In genomic region chr11:58639103-58639502, GRCh38 we compare ENCODE assay signal across 19 cellular contexts. TPM values are rescaled to one million over a fixed set of nuclear protein-coding genes. Genes with fewer than 3 reads are reported as not detected.
A peak's percentile ranks its signal among the peaks of the same experiment; 100 is the strongest.
DNase-seq lines count a peak whose midpoint lies in the region; ATAC-seq and TF ChIP-seq lines count a peak whose summit lies in the region.
"Had no signal": no experiment of that assay in that cellular context is flagged by ENCODE, and none has a peak within 500 bp of the region (broad histone marks: within the 10 kb centered on the region; RNA-seq: fewer than 3 reads in every experiment).

No MANE protein-coding gene starts in this region.

- H3K36me3 ChIP-seq in GM23338 (ENCODE audit: insufficient read depth): no peaks in the 10 kb centered on the region
- no peaks in the 10 kb centered on the region for H3K36me3 ChIP-seq in HEK293 (ENCODE audit: control insufficient read depth in 2 of 2, insufficient read depth in 1 of 2, low read length in 2 of 2)
- no peaks in the 10 kb centered on the region for H3K36me3 ChIP-seq in parathyroid adenoma (ENCODE audit: control insufficient read depth, insufficient read depth, low read length)
- H3K36me3 ChIP-seq: BE2C, HAP-1 had no signal

- H3K9ac ChIP-seq in parathyroid adenoma: no peak overlapping the region

- DNase-seq in GM23338 (ENCODE audit: low spot score) (no peak), NCI-H510A (lab: John Stamatoyannopoulos, UW) (no peak)
- DNase-seq: ACHN; BE2C; CD4-positive, CD25-positive, alpha-beta regulatory T cell; CD8-positive, alpha-beta memory T cell; COR-L47; DMS 273 treated with DMSO at 0.1 percent for 48 hours; DMS53; DND-41; EL; HFFc6 had no signal

- H3K4me2 ChIP-seq in GM23338 (no peak overlapping the region), parathyroid adenoma (ENCODE audit: low read length) (no peak overlapping the region)

- POLR2A ChIA-PET in HEK293 (lab: Yijun Ruan, JAX): no interaction called here

- no peaks in the 10 kb centered on the region for H3K4me1 Mint-ChIP-seq in GM23338

- H3F3A ChIP-seq in GM23338 (replicated peaks; ENCODE audit: low read depth): no peaks in the 10 kb centered on the region

- no peaks in the 10 kb centered on the region for H3K27me3 ChIP-seq in GM23338 (ENCODE audit: insufficient read depth)
- H3K27me3 ChIP-seq in parathyroid adenoma (ENCODE audit: control insufficient read depth, insufficient read depth, low read length): no peaks in the 10 kb centered on the region
- H3K27me3 ChIP-seq: BE2C had no signal

- no peaks in the 10 kb centered on the region for H3K4me1 ChIP-seq in GM23338 (ENCODE audit: insufficient read depth)
- no peaks in the 10 kb centered on the region for H3K4me1 ChIP-seq in HEK293 (ENCODE audit: control insufficient read depth, insufficient read depth, low read length)
- H3K4me1 ChIP-seq in parathyroid adenoma: peaks cover 29% of the 10 kb centered on the region
- H3K4me1 ChIP-seq: BE2C, HAP-1 had no signal

- H3K27me3 Mint-ChIP-seq in GM23338 (ENCODE audit: insufficient read depth, low read depth, poor library complexity): peaks cover 6% of the 10 kb centered on the region
- H3K27me3 Mint-ChIP-seq: CD4-positive, CD25-positive, alpha-beta regulatory T cell; CD8-positive, alpha-beta memory T cell; IgD-negative memory B cell had no signal

- H3K9me3 ChIP-seq in HEK293 (ENCODE audit: control insufficient read depth, insufficient read depth, low read depth, low read length): no peaks in the 10 kb centered on the region
- no peaks in the 10 kb centered on the region for H3K9me3 ChIP-seq in parathyroid adenoma (ENCODE audit: control insufficient read depth, low read length)
- H3K9me3 ChIP-seq: BE2C, HAP-1 had no signal

- H3K27ac Mint-ChIP-seq in GM23338: no peak overlapping the region
- H3K27ac Mint-ChIP-seq: HFFc6 had no signal

- no peak overlapping the region for H3K4me3 ChIP-seq in GM23338
- no peak overlapping the region for H3K4me3 ChIP-seq in HEK293 (ENCODE audit: low read depth, low read length)
- H3K4me3 ChIP-seq in parathyroid adenoma (ENCODE audit: low read depth, low read length): no peak overlapping the region
- H3K4me3 ChIP-seq: GM12878, HAP-1 had no signal

- H4K20me1 ChIP-seq in GM23338 (replicated peaks; ENCODE audit: insufficient read depth): no peaks in the 10 kb centered on the region

- H3K9me2 ChIP-seq in GM23338 (ENCODE audit: insufficient read depth): 0 out of 2 replicates have a peak, but pooled peaks cover 5% of the 10 kb centered on the region

- H3K4me3 Mint-ChIP-seq in GM23338: no peak overlapping the region
- H3K4me3 Mint-ChIP-seq: CD4-positive, CD25-positive, alpha-beta regulatory T cell; CD8-positive, alpha-beta memory T cell; HFFc6; IgD-negative memory B cell had no signal

- H3K27ac ChIP-seq in GM23338 (ENCODE audit: low read depth) (no peak overlapping the region), HEK293 (ENCODE audit: extremely low read depth, low read depth, low read length) (no peak overlapping the region), parathyroid adenoma (peak overlapping the region; percentile 90)

- peaks cover 2% of the 10 kb centered on the region for H3K9me3 Mint-ChIP-seq in GM23338
- H3K9me3 Mint-ChIP-seq: CD8-positive, alpha-beta memory T cell; HFFc6; IgD-negative memory B cell had no signal

- ATAC-seq in GM23338: no peak
- peak; percentile 61 for ATAC-seq in SK-N-SH treated with all-trans-retinoic acid at 6 μM for 48 hours
- ATAC-seq in HG03039 (IDR thresholded peaks at IDR 0.05; ENCODE audit: unreplicated experiment): no peak
- ATAC-seq: GM12878 had no signal

- H3K36me3 Mint-ChIP-seq in GM23338 (ENCODE audit: low read depth): no peaks in the 10 kb centered on the region
- H3K36me3 Mint-ChIP-seq: CD4-positive, CD25-positive, alpha-beta regulatory T cell; IgD-negative memory B cell had no signal

- H2AFZ ChIP-seq in GM23338 (no peak overlapping the region), parathyroid adenoma (peak overlapping the region; percentile 25)

- H3K79me2 ChIP-seq in GM23338 (replicated peaks; ENCODE audit: insufficient read depth) (no peaks in the 10 kb centered on the region), parathyroid adenoma (no peaks in the 10 kb centered on the region)

- CTCF ChIA-PET in HEK293 (lab: Yijun Ruan, JAX): interaction anchor here (0.6 to 5.0 kb wide), 3 partner anchors 10 to 560 kb away, joined by 3 to 41 read pairs (median 4); no protein-coding TSS in a partner anchor

- no peak for TF ChIP-seq CTCF in GM23338 (conservative IDR thresholded peaks at IDR 0.05; ENCODE audit: low read depth in 2 of 2)
- TF ChIP-seq CTCF in HEK293 (tag by site-specific recombination; IDR thresholded peaks at IDR 0.05): no peak
- no peak for TF ChIP-seq CTCF in parathyroid adenoma (IDR thresholded peaks at IDR 0.05)

TF ChIP-seq in GM23338, 12 proteins besides CTCF, POLR2A, EP300 and RAD21 (continues in another document):
- TF ChIP-seq ZNF331 (CRISPR knock-in tag; IDR thresholded peaks at IDR 0.05; ENCODE audit: low read depth) (no peak), STAT1 (IDR thresholded peaks at IDR 0.05; ENCODE audit: unreplicated experiment) (no peak)

TF ChIP-seq in HEK293, 187 proteins besides CTCF, POLR2A, EP300 and RAD21:
- no peak for TF ChIP-seq ZNF629 (tag by site-specific recombination; IDR thresholded peaks at IDR 0.05)
- no peak for TF ChIP-seq FEZF1 (tag by site-specific recombination; IDR thresholded peaks at IDR 0.05)
- TF ChIP-seq ZNF248 (tag by site-specific recombination; IDR thresholded peaks at IDR 0.05): no peak
- no peak for TF ChIP-seq ZIC2 (tag by site-specific recombination; IDR thresholded peaks at IDR 0.05)
- TF ChIP-seq REST (tag by site-specific recombination; IDR thresholded peaks at IDR 0.05): peak; percentile 66
- no peak for TF ChIP-seq YY1 (tag by site-specific recombination; IDR thresholded peaks at IDR 0.05)

TF ChIP-seq in SK-N-SH treated with all-trans-retinoic acid at 6 μM for 48 hours, 23 proteins besides CTCF, POLR2A, EP300 and RAD21:
- TF ChIP-seq ISL1 (CRISPR knock-in tag; IDR thresholded peaks at IDR 0.05): no peak
- no peak for TF ChIP-seq ESRRG (CRISPR knock-in tag; IDR thresholded peaks at IDR 0.05)
- no peak for TF ChIP-seq ZFP3 (CRISPR knock-in tag; IDR thresholded peaks at IDR 0.05)
- TF ChIP-seq GLIS3 (CRISPR knock-in tag; IDR thresholded peaks at IDR 0.05): no peak
- TF ChIP-seq TSHZ2 (CRISPR knock-in tag; IDR thresholded peaks at IDR 0.05): no peak
- TF ChIP-seq ZNF8 (CRISPR knock-in tag; IDR thresholded peaks at IDR 0.05): no peak
- no peak for TF ChIP-seq SNAI2 (CRISPR knock-in tag; IDR thresholded peaks at IDR 0.05)
- TF ChIP-seq TOX (CRISPR knock-in tag; IDR thresholded peaks at IDR 0.05; ENCODE audit: borderline replicate concordance): no peak
- no peak for TF ChIP-seq PATZ1 (CRISPR knock-in tag; IDR thresholded peaks at IDR 0.05; ENCODE audit: borderline replicate concordance)
- no peak for TF ChIP-seq ZNF70 (CRISPR knock-in tag; IDR thresholded peaks at IDR 0.05)
- TF ChIP-seq ZC3H10 (CRISPR knock-in tag; IDR thresholded peaks at IDR 0.05): no peak

RNA-seq across cellular contexts. Expression of gene CNTF, which starts 16.6 kb away (rescaled TPM):
- 1.8 and 1.9 TPM in 2 replicates for total RNA-seq in GM23338 (2014; rRNA removed; shearing (Covaris generic))
- polyA plus RNA-seq in GM23338 (2016; fragmentation: Nextera tagmentation; extraction: Ambion mirVana): 0.24 and 0.26 TPM in 2 replicates
- polyA plus RNA-seq: CD4-positive, CD25-positive, alpha-beta regulatory T cell; CD8-positive, alpha-beta memory T cell had no signal
